ENCODE assay signal across 10 cellular contexts in the genomic region with DNA sequence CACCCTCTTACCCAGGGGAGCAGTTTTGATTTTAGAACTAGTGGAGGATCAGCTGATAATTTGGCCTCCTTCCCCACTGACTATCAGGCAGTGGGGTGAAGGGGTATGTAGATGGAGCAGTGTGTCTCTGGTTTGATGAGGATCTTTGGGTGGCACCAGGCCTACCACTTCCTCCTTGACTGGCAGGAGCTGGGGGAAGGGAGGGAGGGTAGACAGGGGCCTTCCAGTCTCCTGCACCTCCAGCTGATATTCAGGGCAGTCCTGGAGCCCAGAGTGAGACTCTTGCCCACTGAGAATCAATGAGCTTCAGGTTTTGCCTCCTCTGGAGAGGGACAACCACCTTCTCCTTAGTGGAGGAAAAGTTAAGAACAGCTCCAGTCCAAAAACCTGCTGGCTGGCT. TPM values are rescaled to one million over a fixed set of nuclear protein-coding genes. Genes with fewer than 3 reads are reported as not detected.
DNase-seq lines count a peak whose midpoint lies in the region; ATAC-seq, FAIRE-seq and TF ChIP-seq lines count a peak whose summit lies in the region.
"Had no signal": no experiment of that assay in that cellular context is flagged by ENCODE, and none has a peak within 500 bp of the region (broad histone marks: within the 10 kb centered on the region; RNA-seq: fewer than 3 reads in every experiment).

No MANE protein-coding gene starts in this region.

- peak; percentile 75 for DNase-seq in Jurkat, Clone E6-1 (ENCODE audit: low read depth, low spot score)
- DNase-seq in T-cell = peak in 33 of 34 experiments; percentile 32 to 73 (median 57)
- no peak for DNase-seq in activated naive CD8-positive, alpha-beta T cell treated with anti-CD3 and anti-CD28 coated beads, Interleukin-2, amount 10 ng/mL, durations not matched to agents 7 days and 5 days
- no peak for DNase-seq in stimulated activated effector memory CD8-positive, alpha-beta T cell treated with anti-CD3 and anti-CD28 coated beads, Interleukin-12 subunit alpha, Interleukin-12 subunit beta, amount 100 ng/mL, for 72 hours (ENCODE audit: low spot score in 2 of 2)
- DNase-seq in D721Med (ENCODE audit: insufficient read length, low spot score) = no peak
- DNase-seq in mesenteric fat pad (ENCODE audit: low spot score) = no peak
- no peak for DNase-seq in NCI-H526 treated with DMSO at 0.1 percent for 48 hours (lab: John Stamatoyannopoulos, UW)
- DNase-seq: heart right ventricle had no signal

- peaks cover 27% of the 10 kb centered on the region for H3K36me3 Mint-ChIP-seq in T-cell
- H3K36me3 Mint-ChIP-seq in activated naive CD8-positive, alpha-beta T cell treated with anti-CD3 and anti-CD28 coated beads, Interleukin-2, amount 10 ng/mL, durations not matched to agents 7 days and 5 days = peaks cover 30% of the 10 kb centered on the region
- peaks cover 51% of the 10 kb centered on the region for H3K36me3 Mint-ChIP-seq in stimulated activated effector memory CD8-positive, alpha-beta T cell treated with anti-CD3 and anti-CD28 coated beads, Interleukin-12 subunit alpha, Interleukin-12 subunit beta, amount 100 ng/mL, for 72 hours

- CTCF ChIA-PET in T-cell (lab: Charles Lee) = interaction anchor here (0.6 to 6.4 kb wide), 12 partner anchors 9 to 342 kb away, joined by 3 to 37 read pairs (median 4); partner anchors contain the start of gene PPARD (in 1 of the 2)

- H3K4me3 Mint-ChIP-seq in T-cell = peak overlapping the region; percentile 86 to 97 (median 90)
- peak overlapping the region; percentile 89 for H3K4me3 Mint-ChIP-seq in activated naive CD8-positive, alpha-beta T cell treated with anti-CD3 and anti-CD28 coated beads, Interleukin-2, amount 10 ng/mL, durations not matched to agents 7 days and 5 days
- H3K4me3 Mint-ChIP-seq in stimulated activated effector memory CD8-positive, alpha-beta T cell treated with anti-CD3 and anti-CD28 coated beads, Interleukin-12 subunit alpha, Interleukin-12 subunit beta, amount 100 ng/mL, for 72 hours = peak overlapping the region; percentile 73

- H3K27me3 Mint-ChIP-seq in T-cell = no peaks in the 10 kb centered on the region
- no peaks in the 10 kb centered on the region for H3K27me3 Mint-ChIP-seq in activated naive CD8-positive, alpha-beta T cell treated with anti-CD3 and anti-CD28 coated beads, Interleukin-2, amount 10 ng/mL, durations not matched to agents 7 days and 5 days

- peak overlapping the region; percentile 2 for H3K4me3 ChIP-seq in Jurkat, Clone E6-1 (ENCODE audit: low read length)

- ATAC-seq in T-cell (replicated peaks in 1 of 4) (peak; percentile 38 to 43 (median 40)), HG03460 (IDR thresholded peaks at IDR 0.05; ENCODE audit: unreplicated experiment) (no peak)
- no peak for ATAC-seq in activated naive CD8-positive, alpha-beta T cell treated with anti-CD3 and anti-CD28 coated beads, Interleukin-2, amount 10 ng/mL, durations not matched to agents 7 days and 5 days (ENCODE audit: low read depth)
- no peak for ATAC-seq in stimulated activated effector memory CD8-positive, alpha-beta T cell treated with anti-CD3 and anti-CD28 coated beads, Interleukin-12 subunit alpha, Interleukin-12 subunit beta, amount 100 ng/mL, for 72 hours
- ATAC-seq: heart right ventricle had no signal

- TF ChIP-seq CTCF in D721Med (IDR thresholded peaks at IDR 0.05; ENCODE audit: insufficient read depth, missing control alignments) = no peak

- no peaks in the 10 kb centered on the region for H3K9me3 Mint-ChIP-seq in T-cell
- no peaks in the 10 kb centered on the region for H3K9me3 Mint-ChIP-seq in activated naive CD8-positive, alpha-beta T cell treated with anti-CD3 and anti-CD28 coated beads, Interleukin-2, amount 10 ng/mL, durations not matched to agents 7 days and 5 days
- H3K9me3 Mint-ChIP-seq in stimulated activated effector memory CD8-positive, alpha-beta T cell treated with anti-CD3 and anti-CD28 coated beads, Interleukin-12 subunit alpha, Interleukin-12 subunit beta, amount 100 ng/mL, for 72 hours = no peaks in the 10 kb centered on the region

- FAIRE-seq in D721Med (lab: Jason Lieb, UNC) = no peak
- FAIRE-seq: colon had no signal

- peaks cover 64 to 72% (median 66%) of the 10 kb centered on the region in 3 donors for H3K4me1 Mint-ChIP-seq in T-cell
- peaks cover 58% of the 10 kb centered on the region for H3K4me1 Mint-ChIP-seq in activated naive CD8-positive, alpha-beta T cell treated with anti-CD3 and anti-CD28 coated beads, Interleukin-2, amount 10 ng/mL, durations not matched to agents 7 days and 5 days
- peaks cover 62% of the 10 kb centered on the region for H3K4me1 Mint-ChIP-seq in stimulated activated effector memory CD8-positive, alpha-beta T cell treated with anti-CD3 and anti-CD28 coated beads, Interleukin-12 subunit alpha, Interleukin-12 subunit beta, amount 100 ng/mL, for 72 hours

- H3K27ac Mint-ChIP-seq in T-cell = peak overlapping the region; percentile 96 to 97
- H3K27ac Mint-ChIP-seq in activated naive CD8-positive, alpha-beta T cell treated with anti-CD3 and anti-CD28 coated beads, Interleukin-2, amount 10 ng/mL, durations not matched to agents 7 days and 5 days = peak overlapping the region; percentile 94
- H3K27ac Mint-ChIP-seq in stimulated activated effector memory CD8-positive, alpha-beta T cell treated with anti-CD3 and anti-CD28 coated beads, Interleukin-12 subunit alpha, Interleukin-12 subunit beta, amount 100 ng/mL, for 72 hours = peak overlapping the region; percentile 89

- POLR2A ChIA-PET in T-cell (lab: Charles Lee) = interaction anchor here (0.5 to 1.0 kb wide), 3 partner anchors 25 to 1308 kb away, joined by 3 to 9 read pairs (median 4); no protein-coding TSS in a partner anchor
- POLR2A ChIA-PET in activated naive CD8-positive, alpha-beta T cell treated with anti-CD3 and anti-CD28 coated beads, Interleukin-2, amount 10 ng/mL, durations not matched to agents 7 days and 5 days (lab: Charles Lee) = interaction anchor here (1.0 to 8.9 kb wide), 6 partner anchors 10 to 431 kb away, joined by 3 to 86 read pairs (median 5); no protein-coding TSS in a partner anchor

RNA-seq across cellular contexts. Expression of gene DEF6, which starts 3.2 kb away (rescaled TPM):
- 104 TPM for polyA plus RNA-seq in Jurkat, Clone E6-1 (2012; ENCODE audit: insufficient read depth, insufficient read length)
- total RNA-seq in T-cell (100 to 1,000 TPM; 221 to 311 (median 298) TPM), mesenteric fat pad (7.8 TPM)
- 100 to 1,000 TPM; 213 to 216 TPM for total RNA-seq in activated naive CD8-positive, alpha-beta T cell treated with anti-CD3 and anti-CD28 coated beads, Interleukin-2, amount 10 ng/mL, durations not matched to agents 7 days and 5 days

RNA-seq across cellular contexts. Expression of gene ZNF76, which starts 41.3 kb away (rescaled TPM):
- 53.9 TPM for polyA plus RNA-seq in Jurkat, Clone E6-1 (2012; ENCODE audit: insufficient read depth, insufficient read length)
- 10 to 100 TPM; 72.7 to 91.3 (median 84.8) TPM for total RNA-seq in T-cell
- 10 to 100 TPM; 63.0 to 66.0 TPM for total RNA-seq in activated naive CD8-positive, alpha-beta T cell treated with anti-CD3 and anti-CD28 coated beads, Interleukin-2, amount 10 ng/mL, durations not matched to agents 7 days and 5 days
- 24.5 TPM for total RNA-seq in mesenteric fat pad

RNA-seq across cellular contexts. Expression of gene PPARD, which starts 41.5 kb away (rescaled TPM):
- polyA plus RNA-seq in Jurkat, Clone E6-1 (2012; ENCODE audit: insufficient read depth, insufficient read length) = 8.4 TPM
- total RNA-seq in T-cell (10 to 100 TPM; 36.8 to 41.3 (median 37.9) TPM), mesenteric fat pad (17.5 TPM)
- total RNA-seq in activated naive CD8-positive, alpha-beta T cell treated with anti-CD3 and anti-CD28 coated beads, Interleukin-2, amount 10 ng/mL, durations not matched to agents 7 days and 5 days = 10 to 100 TPM; 43.0 to 45.9 TPM

Comparison
In these comparisons a context has a peak if more than half of its experiments do, and no peak if none do; other contexts are left out.
1. DNase-seq: peak in Jurkat, Clone E6-1 (single experiment) and T-cell (33 of 34); none in activated naive CD8-positive, alpha-beta T cell treated with anti-CD3 and anti-CD28 coated beads, Interleukin-2, amount 10 ng/mL, durations not matched to agents 7 days and 5 days (single experiment), stimulated activated effector memory CD8-positive, alpha-beta T cell treated with anti-CD3 and anti-CD28 coated beads, Interleukin-12 subunit alpha, Interleukin-12 subunit beta, amount 100 ng/mL, for 72 hours (0 of 2), D721Med (single experiment), mesenteric fat pad (single experiment) and NCI-H526 treated with DMSO at 0.1 percent for 48 hours (single experiment).
2. ATAC-seq: peak in T-cell (4 of 4); none in activated naive CD8-positive, alpha-beta T cell treated with anti-CD3 and anti-CD28 coated beads, Interleukin-2, amount 10 ng/mL, durations not matched to agents 7 days and 5 days (single experiment), stimulated activated effector memory CD8-positive, alpha-beta T cell treated with anti-CD3 and anti-CD28 coated beads, Interleukin-12 subunit alpha, Interleukin-12 subunit beta, amount 100 ng/mL, for 72 hours (single experiment) and HG03460 (single experiment).
3. RNA of gene DEF6, which starts 3.2 kb away (total RNA-seq): 221 to 311 TPM in T-cell and 213 to 216 TPM in activated naive CD8-positive, alpha-beta T cell treated with anti-CD3 and anti-CD28 coated beads, Interleukin-2, amount 10 ng/mL, durations not matched to agents 7 days and 5 days; 7.8 TPM in mesenteric fat pad (single experiment); every median in the first group is over 10 times any median in the second.
4. Peak in every context shown above with its lines, with median percentiles within 50 percentile points of each other: H3K27ac Mint-ChIP-seq and H3K4me3 Mint-ChIP-seq.